ENCODE assay signal across 8 cellular contexts in the genomic region with DNA sequence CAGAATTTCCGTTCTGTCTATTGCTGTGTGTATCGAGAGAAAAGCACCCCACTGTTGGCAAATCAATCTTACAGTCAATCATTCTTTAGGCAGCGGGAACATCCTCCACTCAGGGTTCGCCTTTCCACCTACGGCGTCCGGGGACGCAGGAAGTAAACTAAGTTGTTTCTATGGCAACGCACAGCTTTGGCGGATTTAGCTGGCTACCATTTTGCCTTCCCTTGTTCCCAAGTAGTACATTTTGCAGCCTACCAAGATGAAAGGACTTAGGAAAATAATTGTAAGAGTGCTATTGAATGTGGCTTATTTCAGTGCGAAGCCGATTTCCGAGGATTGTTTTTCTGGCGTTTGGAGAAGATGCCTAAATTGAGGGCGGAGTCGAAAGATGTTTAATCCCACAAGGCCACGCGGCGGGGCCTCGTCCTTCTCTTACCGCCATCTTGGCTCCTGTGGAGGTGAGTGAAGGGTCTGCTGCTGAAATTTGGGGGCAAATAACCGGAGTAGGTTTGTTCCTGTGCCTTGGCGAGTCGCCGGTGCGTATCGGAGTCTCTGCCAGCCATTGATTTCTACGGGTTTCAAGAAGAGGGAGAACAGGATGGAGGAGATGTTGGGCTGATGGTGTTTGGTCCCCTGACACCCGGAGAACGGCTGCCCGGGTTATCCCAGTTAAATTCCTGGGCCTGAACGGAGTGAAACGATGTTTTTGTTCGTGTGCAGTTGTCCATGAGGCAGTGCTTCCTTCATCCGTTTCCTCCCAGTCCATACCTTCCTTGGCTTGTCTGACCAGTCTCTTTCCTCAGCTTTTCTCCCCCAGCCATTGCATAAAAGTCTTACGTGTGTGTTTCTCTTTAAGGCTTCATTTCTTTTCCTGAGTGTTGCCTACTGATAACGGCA. TPM values are rescaled to one million over a fixed set of nuclear protein-coding genes. Genes with fewer than 3 reads are reported as not detected.
A peak's percentile ranks its signal among the peaks of the same experiment; 100 is the strongest.
DNase-seq lines count a peak whose midpoint lies in the region; ATAC-seq, FAIRE-seq and TF ChIP-seq lines count a peak whose summit lies in the region.

RPL35A (plus strand) TSS at position 424 of the 894 bp plus-strand sequence. CDS start 778 bp downstream, outside the sequence.

- DNase-seq in GM18507 (ENCODE audit: extremely low spot score, insufficient read length, low read depth) (peak; percentile 75), NCI-H2029 treated with DMSO at 0.1 percent for 48 hours (lab: John Stamatoyannopoulos, UW) (peak; percentile 95), T-helper 9 cell (peak; percentile 73), astrocyte of the cerebellum (ENCODE audit: low read depth) (peak; percentile 90), hepatocyte (ENCODE audit: low spot score) (peak; percentile 95), renal cortical epithelial cell (ENCODE audit: low read depth) (peak; percentile 96), cortex of kidney (lab: John Stamatoyannopoulos, UW) (no peak)

- H3K36me3 ChIP-seq in hepatocyte (replicated peaks; ENCODE audit: insufficient read depth, low read depth): peaks cover 6% of the 10 kb centered on the region

- peak; percentile 93 for FAIRE-seq in GM18507 (lab: Jason Lieb, UNC)

- H3K79me2 ChIP-seq in hepatocyte: peaks cover 43% of the 10 kb centered on the region

- 1% methylated on average over 37 of the region's 37 CpGs for WGBS in hepatocyte (ENCODE audit: low lambda C conversion rate, missing lambda C conversion rate)

- peaks cover 27% of the 10 kb centered on the region for H3K4me1 ChIP-seq in hepatocyte (ENCODE audit: insufficient read depth)

- H3K27me3 ChIP-seq in hepatocyte: no peaks in the 10 kb centered on the region

- TF ChIP-seq CTCF in astrocyte of the cerebellum (IDR thresholded peaks at IDR 0.05; ENCODE audit: low read depth, low read length, missing control alignments): no peak
- TF ChIP-seq CTCF in hepatocyte (IDR thresholded peaks at IDR 0.05; ENCODE audit: poor library complexity): no peak

- in situ Hi-C loops in astrocyte of the cerebellum (cut with HindIII; ENCODE audit: low sequenced_read_pairs): no loop called here

- no peaks in the 10 kb centered on the region for H3K9me3 ChIP-seq in hepatocyte (ENCODE audit: low read depth)

- peaks cover 42% of the 10 kb centered on the region for H4K20me1 ChIP-seq in hepatocyte (ENCODE audit: insufficient read depth, poor library complexity, severe bottlenecking)

- H3K4me3 ChIP-seq in astrocyte of the cerebellum (ENCODE audit: low read depth, low read length): peak within 1 kb of the TSS; percentile 54
- peak within 1 kb of the TSS; percentile 91 for H3K4me3 ChIP-seq in hepatocyte

- H3K4me2 ChIP-seq in hepatocyte: peak within 1 kb of the TSS; percentile 94

- ATAC-seq in HG02981 (IDR thresholded peaks at IDR 0.05; ENCODE audit: unreplicated experiment): peak; percentile 94

- H2AFZ ChIP-seq in hepatocyte: peak within 1 kb of the TSS; percentile 55

- peak within 1 kb of the TSS; percentile 82 for H3K27ac ChIP-seq in hepatocyte

- H3K9me2 ChIP-seq in hepatocyte (replicated peaks; ENCODE audit: insufficient read depth): no peaks in the 10 kb centered on the region

RNA-seq across cellular contexts. Expression of gene RPL35A, which starts in this region (rescaled TPM):
- total RNA-seq in hepatocyte: 743 and 1,122 TPM in 2 replicates
- 693 and 715 TPM in 2 replicates for polyA plus RNA-seq in hepatocyte
- 422 and 791 TPM in 2 replicates for total RNA-seq in renal cortical epithelial cell
